In the genomic region with DNA sequence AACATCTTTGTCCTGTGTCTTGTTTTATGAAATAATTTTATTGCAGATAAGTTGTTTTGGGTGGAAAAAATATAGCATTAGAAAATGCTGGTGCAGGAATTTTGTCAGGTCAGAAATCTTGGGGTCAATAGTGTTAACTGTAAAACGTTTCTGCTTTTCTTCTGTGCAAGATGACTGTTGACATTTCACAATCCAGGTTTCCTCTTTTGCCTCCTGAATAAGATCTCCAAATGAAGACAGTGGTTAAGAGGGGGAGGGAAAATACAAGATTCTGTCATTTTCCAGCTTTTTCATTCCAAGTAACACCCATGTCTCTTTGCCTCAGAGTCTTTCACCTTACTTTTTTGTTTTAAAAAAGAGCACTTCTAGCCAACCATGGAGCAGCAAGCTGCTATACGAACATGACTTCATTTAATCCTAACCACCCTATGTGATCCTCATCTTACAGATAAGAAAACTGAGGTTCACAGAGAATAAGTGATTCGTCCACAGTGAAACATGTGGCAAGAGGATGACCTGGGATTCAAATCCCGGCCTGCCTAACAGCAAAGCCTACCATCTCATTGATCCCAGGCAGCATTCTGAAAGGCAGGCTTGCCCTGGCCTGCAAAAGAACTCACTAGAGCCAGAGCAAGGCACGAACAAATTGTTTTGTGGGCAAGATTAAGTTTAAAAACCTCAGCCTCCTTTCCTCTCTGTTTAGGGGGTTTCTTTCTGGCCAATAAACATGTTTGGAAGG, we compare ENCODE assay signal across 1 cellular context.
TF ChIP-seq lines count a peak whose summit lies in the region.

No MANE protein-coding gene starts in this region.

TF ChIP-seq in IMR-90, 13 proteins besides CTCF, POLR2A, EP300 and RAD21:
- TF ChIP-seq CEBPB (IDR thresholded peaks at IDR 0.05; ENCODE audit: low read depth, low read length) (peak; percentile 38; the same call in 1 of the 2 replicates), RFX5 (IDR thresholded peaks at IDR 0.05; ENCODE audit: low read depth, low read length) (no peak)
